In the genomic region with DNA sequence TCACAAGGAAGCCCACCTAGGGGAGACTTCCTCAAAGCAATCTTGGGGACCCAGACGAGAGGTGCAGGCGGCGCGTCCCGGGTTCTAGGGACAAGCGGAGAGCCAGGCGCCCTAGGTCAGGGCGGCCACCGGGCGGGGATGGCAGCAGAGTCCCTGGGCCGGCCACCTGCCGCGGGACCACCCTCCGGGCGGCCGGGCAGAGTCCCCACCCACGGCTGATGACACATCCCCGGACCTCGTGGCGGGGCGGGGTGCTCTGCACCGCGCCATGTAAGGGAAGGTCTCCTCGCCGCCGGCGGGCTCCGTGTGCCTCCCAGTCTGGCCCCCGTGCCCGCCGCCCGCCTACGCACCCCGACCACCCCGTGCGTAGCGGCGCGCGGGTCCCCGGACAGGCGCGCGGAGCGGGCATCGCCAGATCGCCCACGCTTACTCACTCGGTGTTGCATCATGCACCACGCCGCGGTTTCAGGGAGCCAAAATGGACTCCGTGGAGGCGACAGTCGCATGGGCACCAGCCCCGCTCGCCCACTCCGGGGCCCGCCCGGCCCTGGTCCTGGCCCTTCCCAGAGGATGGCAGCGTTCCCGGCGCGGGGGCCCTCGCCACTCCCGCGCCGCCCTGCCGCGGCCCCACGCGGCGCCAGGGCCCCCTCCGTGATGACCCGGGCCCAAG, we compare ENCODE assay signal across 8 cellular contexts. TPM values are rescaled to one million over a fixed set of nuclear protein-coding genes. Genes with fewer than 3 reads are reported as not detected.
DNase-seq lines count a peak whose midpoint lies in the region; ATAC-seq, FAIRE-seq and TF ChIP-seq lines count a peak whose summit lies in the region.

No MANE protein-coding gene starts in this region.

- H3K4me3 ChIP-seq in endothelial cell of umbilical vein (replicated peaks in 1 of 3; ENCODE audit: insufficient read depth in 1 of 3, low read depth in 1 of 3, low read length in 3 of 3) (peak overlapping the region; percentile 66 to 93 (median 71)), muscle layer of colon (ENCODE audit: low read depth in 1 of 2, low read length in 2 of 2) (peak overlapping the region; percentile 67 to 78)

- H3K36me3 ChIP-seq in endothelial cell of umbilical vein (ENCODE audit: control insufficient read depth in 2 of 2, extremely low read depth in 1 of 2, insufficient read depth in 2 of 2, low read length in 2 of 2) (no peaks in the 10 kb centered on the region), muscle layer of colon (ENCODE audit: insufficient read depth, low read length) (no peaks in the 10 kb centered on the region)

- CTCF ChIA-PET in endothelial cell of umbilical vein (lab: Charles Lee): interaction anchor here (1.1 to 2.6 kb wide), 4 partner anchors 17 to 119 kb away, joined by 3 to 15 read pairs (median 6); no protein-coding TSS in a partner anchor

- H3K9me3 ChIP-seq in endothelial cell of umbilical vein (replicated peaks; ENCODE audit: control insufficient read depth, insufficient read depth, low read length) (no peaks in the 10 kb centered on the region), muscle layer of colon (ENCODE audit: low read length) (no peaks in the 10 kb centered on the region)

- no peak for FAIRE-seq in endothelial cell of umbilical vein (lab: Jason Lieb, UNC)

- TSS peak; percentile 33 for BruUV-seq in endothelial cell of umbilical vein (replicated peaks; lab: Mats Ljungman, UMichigan)

- no peak for TF ChIP-seq CTCF in endothelial cell of umbilical vein (IDR thresholded peaks at IDR 0.05; ENCODE audit: extremely low read depth in 1 of 2, insufficient read depth in 1 of 2, low read depth in 1 of 2, low read length in 2 of 2)

- H3K9me1 ChIP-seq in endothelial cell of umbilical vein (replicated peaks; ENCODE audit: control insufficient read depth, extremely low read depth, insufficient read depth, low read length): no peaks in the 10 kb centered on the region

- peak; percentile 41 for ATAC-seq in HG02759 (IDR thresholded peaks at IDR 0.05; ENCODE audit: unreplicated experiment)

- H3K4me2 ChIP-seq in endothelial cell of umbilical vein (ENCODE audit: insufficient read depth, low read length): peak overlapping the region; percentile 94

- H3K9ac ChIP-seq in endothelial cell of umbilical vein (replicated peaks; ENCODE audit: extremely low read depth, insufficient read depth, low read length) (peak overlapping the region; percentile 96), muscle layer of colon (ENCODE audit: low read length) (peak overlapping the region; percentile 60)

- DNase-seq in NCI-H524 (lab: John Stamatoyannopoulos, UW) (peak; percentile 58 to 79), NCI-H524 treated with DMSO at 0.1 percent for 48 hours (lab: John Stamatoyannopoulos, UW) (no peak), NCI-H2171 treated with DMSO at 0.1 percent for 48 hours (lab: John Stamatoyannopoulos, UW) (peak; percentile 21), endothelial cell of umbilical vein (ENCODE audit: low read depth, low spot score) (peak; percentile 49)
- peak; percentile 77 for DNase-seq in activated CD8-positive, alpha-beta memory T cell treated with anti-CD3 and anti-CD28 coated beads, Interleukin-2, amount 50 U/mL, for 4 hours
- peak; percentile 59 to 69 for DNase-seq in stimulated activated CD8-positive, alpha-beta memory T cell treated with anti-CD3 and anti-CD28 coated beads, Interleukin-7, amount 100 ng/mL, for 4 hours (ENCODE audit: low read depth in 2 of 2)

- no peaks in the 10 kb centered on the region for H4K20me1 ChIP-seq in endothelial cell of umbilical vein (replicated peaks; ENCODE audit: control insufficient read depth, extremely low read depth, insufficient read depth, low read length)

- dilution Hi-C loops in endothelial cell of umbilical vein (cut with MboI; ENCODE audit: extremely low pct_ligation_motif_present, low sequenced_read_pairs): no loop called here

- peak overlapping the region; percentile 64 for H2AFZ ChIP-seq in endothelial cell of umbilical vein (ENCODE audit: low read depth, low read length)

- POLR2A ChIA-PET in endothelial cell of umbilical vein (lab: Charles Lee): no interaction called here

- H3K4me1 ChIP-seq in endothelial cell of umbilical vein (ENCODE audit: control insufficient read depth, extremely low read depth, insufficient read depth, low read length): peaks cover 20% of the 10 kb centered on the region
- peaks cover 12% of the 10 kb centered on the region for H3K4me1 ChIP-seq in muscle layer of colon (ENCODE audit: insufficient read depth, low read length)

- H3K27me3 ChIP-seq in endothelial cell of umbilical vein (ENCODE audit: control insufficient read depth in 2 of 2, insufficient read depth in 2 of 2, low read length in 2 of 2): no peaks in the 10 kb centered on the region
- no peaks in the 10 kb centered on the region for H3K27me3 ChIP-seq in muscle layer of colon (ENCODE audit: control insufficient read depth in 1 of 2, insufficient read depth in 2 of 2, low read length in 2 of 2)

- peak overlapping the region; percentile 91 for H3K27ac ChIP-seq in endothelial cell of umbilical vein (ENCODE audit: insufficient read depth, low read depth, low read length)
- peak overlapping the region; percentile 74 for H3K27ac ChIP-seq in muscle layer of colon (ENCODE audit: low read depth, low read length)

- peaks cover 55% of the 10 kb centered on the region for H3K79me2 ChIP-seq in endothelial cell of umbilical vein (ENCODE audit: control insufficient read depth, insufficient read depth, low read length)

- intact Hi-C loops in endothelial cell of umbilical vein (cut with micrococcal nuclease): loop anchor here (1.0 to 10.0 kb wide), 9 partner anchors 30 to 330 kb away; no protein-coding TSS in a partner anchor

- peak; percentile 2 for TF ChIP-seq POLR2A in endothelial cell of umbilical vein (IDR thresholded peaks at IDR 0.05; ENCODE audit: low read depth, low read length)

TF ChIP-seq in endothelial cell of umbilical vein, 7 proteins besides CTCF, POLR2A, EP300 and RAD21:
- TF ChIP-seq MYC (IDR thresholded peaks at IDR 0.05; ENCODE audit: low read depth, low read length): peak; percentile 56
- TF ChIP-seq POLR2AphosphoS5 (IDR thresholded peaks at IDR 0.05; ENCODE audit: insufficient read depth, low read depth, low read length): peak; percentile 54
- no peak for TF ChIP-seq EZH2 (IDR thresholded peaks at IDR 0.05; ENCODE audit: borderline replicate concordance, low read depth, low read length, severe bottlenecking)
- TF ChIP-seq FOS (IDR thresholded peaks at IDR 0.05; ENCODE audit: borderline replicate concordance, insufficient read depth, low read length): peak; percentile 31
- TF ChIP-seq, protein P1, sequence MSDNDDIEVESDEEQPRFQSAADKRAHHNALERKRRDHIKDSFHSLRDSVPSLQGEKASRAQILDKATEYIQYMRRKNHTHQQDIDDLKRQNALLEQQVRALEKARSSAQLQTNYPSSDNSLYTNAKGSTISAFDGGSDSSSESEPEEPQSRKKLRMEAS (IDR thresholded peaks at IDR 0.05; ENCODE audit: insufficient read depth, insufficient read length): no peak
- no peak for TF ChIP-seq JUN (IDR thresholded peaks at IDR 0.05; ENCODE audit: borderline replicate concordance, insufficient read depth, insufficient read length, low read depth)
- TF ChIP-seq GATA2 (IDR thresholded peaks at IDR 0.05; ENCODE audit: insufficient read depth, insufficient read length, low read depth, low read length): no peak
TF ChIP-seq in endothelial cell of umbilical vein: peak in this region for 3.

RNA-seq across cellular contexts. Expression of a gene that starts 0.6 kb away (rescaled TPM):
- total RNA-seq in endothelial cell of umbilical vein: 79.3 and 81.2 TPM in 2 replicates
- polyA plus RNA-seq in endothelial cell of umbilical vein: 18.8 and 21.0 TPM in 2 replicates
- polyA plus RNA-seq in endothelial cell of umbilical vein (2011; cell fraction: cytosol; rRNA removed): 17.3 and 17.6 TPM in 2 replicates
- polyA plus RNA-seq in endothelial cell of umbilical vein (2011; cell fraction: nucleus; rRNA removed): 30.4 and 31.7 TPM in 2 replicates
- 32.8 and 37.7 TPM in 2 replicates for polyA plus RNA-seq in endothelial cell of umbilical vein (2012)
- polyA minus RNA-seq in endothelial cell of umbilical vein: 48.2 and 64.0 TPM in 2 replicates
- polyA minus RNA-seq in endothelial cell of umbilical vein (2011; cell fraction: cytosol; rRNA and poly(A)+ RNA removed): 25.9 TPM
- polyA minus RNA-seq in endothelial cell of umbilical vein (2011; cell fraction: nucleus; rRNA and poly(A)+ RNA removed): 38.5 and 56.9 TPM in 2 replicates
